In the genomic region with DNA sequence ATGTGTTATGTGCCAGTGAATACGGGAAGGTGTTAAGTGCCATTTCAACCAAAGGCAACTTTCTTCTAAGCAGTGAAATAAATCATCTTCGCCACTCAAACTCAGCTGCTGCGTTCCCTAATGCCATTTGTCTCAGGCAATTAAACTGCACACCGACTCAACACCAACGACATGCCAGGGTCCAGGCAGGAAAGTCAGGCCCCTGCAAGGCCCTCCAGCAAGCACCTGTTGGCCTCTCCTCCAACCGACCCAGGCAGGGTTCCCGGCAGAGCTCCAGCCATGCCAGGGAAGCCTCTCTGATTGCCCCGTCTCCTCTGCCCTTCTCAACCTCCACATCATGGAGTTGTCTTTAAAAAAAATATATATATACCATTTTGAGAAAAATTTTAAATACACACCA, we compare ENCODE assay signal across 35 cellular contexts. TPM values are rescaled to one million over a fixed set of nuclear protein-coding genes. Genes with fewer than 3 reads are reported as not detected.
"Had no signal": no experiment of that assay in that cellular context is flagged by ENCODE, and none has a peak within 500 bp of the region (broad histone marks: within the 10 kb centered on the region; RNA-seq: fewer than 3 reads in every experiment).

No MANE protein-coding gene starts in this region.

- H3K4me1 ChIP-seq: ascending aorta had no signal

- ATAC-seq: activated CD4-positive, alpha-beta T cell treated with anti-CD3 and anti-CD28 coated beads for 36 hours; activated CD4-positive, CD25-positive, alpha-beta regulatory T cell treated with anti-CD3 and anti-CD28 coated beads, Interleukin-2, amount 50 U/mL, for 24 hours; activated CD8-positive, alpha-beta memory T cell treated with anti-CD3 and anti-CD28 coated beads, Interleukin-2, amount 10 ng/mL, durations not matched to agents 7 days and 5 days; activated CD8-positive, alpha-beta T cell treated with anti-CD3 and anti-CD28 coated beads, Interleukin-2, amount 10 ng/mL, durations not matched to agents 7 days and 5 days; activated naive CD8-positive, alpha-beta T cell treated with anti-CD3 and anti-CD28 coated beads, Interleukin-2, amount 50 U/mL, for 24 hours; WTC11 had no signal

- H3K4me3 Mint-ChIP-seq: activated CD4-positive, alpha-beta memory T cell treated with anti-CD3 and anti-CD28 coated beads, Interleukin-2, amount 10 ng/mL, durations not matched to agents 7 days and 5 days; activated CD4-positive, alpha-beta T cell treated with anti-CD3 and anti-CD28 coated beads for 36 hours; activated CD4-positive, alpha-beta T cell treated with anti-CD3 and anti-CD28 coated beads, Interleukin-2, amount 10 ng/mL, durations not matched to agents 7 days and 5 days; activated CD8-positive, alpha-beta memory T cell treated with anti-CD3 and anti-CD28 coated beads, Interleukin-2, amount 10 ng/mL, durations not matched to agents 7 days and 5 days; activated CD8-positive, alpha-beta T cell treated with anti-CD3 and anti-CD28 coated beads, Interleukin-2, amount 10 ng/mL, durations not matched to agents 7 days and 5 days; activated naive CD4-positive, alpha-beta T cell treated with anti-CD3 and anti-CD28 coated beads, Interleukin-2, amount 10 ng/mL, durations not matched to agents 7 days and 5 days; activated naive CD4-positive, alpha-beta T cell treated with anti-CD3 and anti-CD28 coated beads, Interleukin-2, amount 50 U/mL, for 24 hours; activated naive CD8-positive, alpha-beta T cell; activated naive CD8-positive, alpha-beta T cell treated with anti-CD3 and anti-CD28 coated beads, Interleukin-2, amount 10 ng/mL, durations not matched to agents 7 days and 5 days; activated naive CD8-positive, alpha-beta T cell treated with anti-CD3 and anti-CD28 coated beads, Interleukin-2, amount 50 U/mL, for 24 hours; activated T-cell treated with anti-CD3 and anti-CD28 coated beads, Interleukin-2, amount 50 U/mL, for 24 hours; brain; T-helper 2 cell treated with Interferon-gamma antibody and Interleukin-4, amounts not matched to agents 5 μg/mL and 100 μg/mL, for 36 hours; WTC11 had no signal

- H3K4me1 Mint-ChIP-seq: activated CD4-positive, alpha-beta memory T cell treated with anti-CD3 and anti-CD28 coated beads, Interleukin-2, amount 10 ng/mL, durations not matched to agents 7 days and 5 days; activated CD4-positive, alpha-beta T cell treated with anti-CD3 and anti-CD28 coated beads for 36 hours; activated CD4-positive, alpha-beta T cell treated with anti-CD3 and anti-CD28 coated beads, Interleukin-2, amount 10 ng/mL, durations not matched to agents 7 days and 5 days; activated CD8-positive, alpha-beta memory T cell treated with anti-CD3 and anti-CD28 coated beads, Interleukin-2, amount 10 ng/mL, durations not matched to agents 7 days and 5 days; activated naive CD4-positive, alpha-beta T cell treated with anti-CD3 and anti-CD28 coated beads, Interleukin-2, amount 10 ng/mL, durations not matched to agents 7 days and 5 days; activated naive CD8-positive, alpha-beta T cell treated with anti-CD3 and anti-CD28 coated beads, Interleukin-2, amount 50 U/mL, for 24 hours; brain; WTC11 had no signal

- H3K27me3 Mint-ChIP-seq: activated CD4-positive, alpha-beta memory T cell treated with anti-CD3 and anti-CD28 coated beads, Interleukin-2, amount 10 ng/mL, durations not matched to agents 7 days and 5 days; activated CD4-positive, alpha-beta T cell treated with anti-CD3 and anti-CD28 coated beads for 36 hours; activated CD4-positive, alpha-beta T cell treated with anti-CD3 and anti-CD28 coated beads, Interleukin-2, amount 10 ng/mL, durations not matched to agents 7 days and 5 days; activated CD8-positive, alpha-beta memory T cell treated with anti-CD3 and anti-CD28 coated beads, Interleukin-2, amount 10 ng/mL, durations not matched to agents 7 days and 5 days; activated naive CD4-positive, alpha-beta T cell treated with anti-CD3 and anti-CD28 coated beads, Interleukin-2, amount 10 ng/mL, durations not matched to agents 7 days and 5 days; activated naive CD4-positive, alpha-beta T cell treated with anti-CD3 and anti-CD28 coated beads, Interleukin-2, amount 50 U/mL, for 24 hours; activated naive CD8-positive, alpha-beta T cell; activated naive CD8-positive, alpha-beta T cell treated with anti-CD3 and anti-CD28 coated beads, Interleukin-2, amount 10 ng/mL, durations not matched to agents 7 days and 5 days; activated naive CD8-positive, alpha-beta T cell treated with anti-CD3 and anti-CD28 coated beads, Interleukin-2, amount 50 U/mL, for 24 hours; activated T-cell treated with anti-CD3 and anti-CD28 coated beads, Interleukin-2, amount 50 U/mL, for 24 hours; brain had no signal

- H3K27ac ChIP-seq: ascending aorta, cardiac muscle cell, WERI-Rb-1 had no signal

- H3K9me3 ChIP-seq: ascending aorta had no signal

- H3K27ac Mint-ChIP-seq: activated CD4-positive, alpha-beta memory T cell treated with anti-CD3 and anti-CD28 coated beads, Interleukin-2, amount 10 ng/mL, durations not matched to agents 7 days and 5 days; activated CD4-positive, alpha-beta T cell treated with anti-CD3 and anti-CD28 coated beads for 36 hours; activated CD4-positive, alpha-beta T cell treated with anti-CD3 and anti-CD28 coated beads, Interleukin-2, amount 10 ng/mL, durations not matched to agents 7 days and 5 days; activated CD8-positive, alpha-beta memory T cell treated with anti-CD3 and anti-CD28 coated beads, Interleukin-2, amount 10 ng/mL, durations not matched to agents 7 days and 5 days; activated CD8-positive, alpha-beta T cell treated with anti-CD3 and anti-CD28 coated beads, Interleukin-2, amount 10 ng/mL, durations not matched to agents 7 days and 5 days; activated naive CD4-positive, alpha-beta T cell treated with anti-CD3 and anti-CD28 coated beads, Interleukin-2, amount 10 ng/mL, durations not matched to agents 7 days and 5 days; activated naive CD8-positive, alpha-beta T cell; activated naive CD8-positive, alpha-beta T cell treated with anti-CD3 and anti-CD28 coated beads, Interleukin-2, amount 10 ng/mL, durations not matched to agents 7 days and 5 days; activated naive CD8-positive, alpha-beta T cell treated with anti-CD3 and anti-CD28 coated beads, Interleukin-2, amount 50 U/mL, for 24 hours; activated T-cell treated with anti-CD3 and anti-CD28 coated beads, Interleukin-2, amount 50 U/mL, for 24 hours; activated T-helper 2 cell treated with anti-CD3 and anti-CD28 coated beads, Interferon-gamma antibody, Interleukin-2, Interleukin-4, amounts not matched to agents 10 μg/mL and 5 μg/mL and 100 μg/mL, durations not matched to agents 14 hours and 24 hours and 36 hours; brain; WTC11 had no signal

- DNase-seq: activated CD4-positive, alpha-beta memory T cell treated with anti-CD3 and anti-CD28 coated beads, Interleukin-2, amount 10 ng/mL, durations not matched to agents 7 days and 5 days; activated CD4-positive, alpha-beta T cell treated with anti-CD3 and anti-CD28 coated beads for 1 hour; activated CD4-positive, alpha-beta T cell treated with anti-CD3 and anti-CD28 coated beads for 36 hours; activated CD4-positive, alpha-beta T cell treated with anti-CD3 and anti-CD28 coated beads for 48 hours; activated CD4-positive, alpha-beta T cell treated with anti-CD3 and anti-CD28 coated beads, Interleukin-2, amount 10 ng/mL, durations not matched to agents 7 days and 5 days; activated CD4-positive, alpha-beta T cell treated with anti-CD3 and anti-CD28 coated beads, Interleukin-2, amount 50 U/mL, for 48 hours; activated CD4-positive, CD25-positive, alpha-beta regulatory T cell; activated CD8-positive, alpha-beta memory T cell treated with anti-CD3 and anti-CD28 coated beads for 24 hours; activated CD8-positive, alpha-beta memory T cell treated with anti-CD3 and anti-CD28 coated beads, Interleukin-2, amount 10 ng/mL, durations not matched to agents 7 days and 5 days; activated CD8-positive, alpha-beta memory T cell treated with anti-CD3 and anti-CD28 coated beads, Interleukin-2, amount 50 U/mL, for 48 hours; activated CD8-positive, alpha-beta T cell treated with anti-CD3 and anti-CD28 coated beads, Interleukin-2, amount 10 ng/mL, durations not matched to agents 7 days and 5 days; activated effector memory CD4-positive, alpha-beta T cell treated with Interleukin-2 at 50 U/mL for 16 hours; activated gamma-delta T cell; activated naive CD4-positive, alpha-beta T cell treated with anti-CD3 and anti-CD28 coated beads, Interleukin-2, amount 10 ng/mL, durations not matched to agents 7 days and 5 days; activated naive CD4-positive, alpha-beta T cell treated with Interleukin-2 at 50 U/mL for 16 hours; activated naive CD8-positive, alpha-beta T cell treated with anti-CD3 and anti-CD28 coated beads, Interleukin-2, amount 10 ng/mL, durations not matched to agents 7 days and 5 days; activated naive CD8-positive, alpha-beta T cell treated with anti-CD3 and anti-CD28 coated beads, Interleukin-2, amount 50 U/mL, for 24 hours; activated T-cell treated with anti-CD3 and anti-CD28 coated beads, Interleukin-2, amount 50 U/mL, for 24 hours; activated T-cell treated with anti-CD3 and anti-CD28 coated beads, Interleukin-2, amount 50 U/mL, for 48 hours; amygdala; anterior cingulate cortex; caudate nucleus; cerebellar nuclear complex; T-helper 2 cell; T-helper 9 cell; WERI-Rb-1 had no signal

- H3K9me3 Mint-ChIP-seq: activated CD4-positive, alpha-beta memory T cell treated with anti-CD3 and anti-CD28 coated beads, Interleukin-2, amount 10 ng/mL, durations not matched to agents 7 days and 5 days; activated CD4-positive, alpha-beta T cell treated with anti-CD3 and anti-CD28 coated beads, Interleukin-2, amount 10 ng/mL, durations not matched to agents 7 days and 5 days; activated naive CD4-positive, alpha-beta T cell treated with anti-CD3 and anti-CD28 coated beads, Interleukin-2, amount 10 ng/mL, durations not matched to agents 7 days and 5 days; activated naive CD4-positive, alpha-beta T cell treated with anti-CD3 and anti-CD28 coated beads, Interleukin-2, amount 50 U/mL, for 24 hours; activated naive CD8-positive, alpha-beta T cell treated with anti-CD3 and anti-CD28 coated beads, Interleukin-2, amount 10 ng/mL, durations not matched to agents 7 days and 5 days; activated naive CD8-positive, alpha-beta T cell treated with anti-CD3 and anti-CD28 coated beads, Interleukin-2, amount 50 U/mL, for 24 hours; activated T-cell treated with anti-CD3 and anti-CD28 coated beads, Interleukin-2, amount 50 U/mL, for 24 hours; activated T-helper 2 cell treated with anti-CD3 and anti-CD28 coated beads, Interferon-gamma antibody, Interleukin-2, Interleukin-4, amounts not matched to agents 10 μg/mL and 5 μg/mL and 100 μg/mL, durations not matched to agents 14 hours and 24 hours and 36 hours; brain; T-helper 2 cell treated with Interferon-gamma antibody and Interleukin-4, amounts not matched to agents 5 μg/mL and 100 μg/mL, for 36 hours; WTC11 had no signal

- H3K4me3 ChIP-seq: ascending aorta, cardiac muscle cell had no signal

RNA-seq across cellular contexts. Expression of gene TINCR, which starts 33.0 kb away (rescaled TPM):
- total RNA-seq: ascending aorta had no signal
